In the genomic region with DNA sequence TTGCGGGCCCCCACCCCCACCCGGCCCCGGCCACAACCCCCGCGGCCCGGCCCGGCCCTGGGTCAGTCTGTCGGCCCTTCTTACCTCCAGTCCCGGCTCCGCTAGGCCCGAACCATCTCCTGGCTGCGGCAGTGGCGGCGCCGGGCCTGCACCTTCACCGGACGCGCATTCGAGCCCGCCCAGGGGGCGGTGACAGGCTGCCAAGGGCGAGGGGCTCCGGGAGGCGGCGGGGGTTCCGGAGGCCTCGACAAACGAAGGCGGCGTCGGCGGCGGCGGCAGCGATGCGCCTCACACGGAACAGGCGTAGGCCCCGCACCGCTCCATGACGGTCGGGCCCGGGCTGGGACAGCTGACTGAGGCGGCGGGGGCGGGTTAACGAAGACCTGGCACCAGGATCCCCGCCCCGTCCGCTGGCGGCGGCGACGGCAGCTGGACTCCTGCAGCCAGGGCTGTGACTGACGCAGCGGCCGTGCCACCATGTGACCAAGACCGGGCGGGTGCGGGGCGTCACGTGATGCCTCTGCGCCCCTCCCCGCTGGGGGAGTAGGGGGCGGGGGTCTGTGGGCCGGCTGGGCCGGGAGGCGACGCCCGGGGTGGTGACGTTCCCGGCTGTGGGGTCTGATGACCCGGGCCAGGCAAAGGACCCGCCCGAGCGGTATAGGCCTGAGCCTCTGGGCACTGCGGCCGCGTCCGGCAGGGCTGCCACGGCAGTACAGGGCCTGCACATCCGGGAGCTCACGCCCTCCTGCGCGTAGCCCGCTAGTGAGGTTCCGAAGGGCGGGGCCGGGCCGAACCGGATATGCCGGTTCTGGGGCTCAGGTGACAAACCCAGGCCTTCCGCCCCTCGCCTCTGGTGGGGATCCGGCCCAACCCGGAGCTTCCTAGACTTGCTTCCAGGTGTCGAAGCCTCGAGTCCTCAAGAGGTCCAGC, we compare ENCODE assay signal across 1 cellular context.
TF ChIP-seq lines count a peak whose summit lies in the region.

A gene with protein sequence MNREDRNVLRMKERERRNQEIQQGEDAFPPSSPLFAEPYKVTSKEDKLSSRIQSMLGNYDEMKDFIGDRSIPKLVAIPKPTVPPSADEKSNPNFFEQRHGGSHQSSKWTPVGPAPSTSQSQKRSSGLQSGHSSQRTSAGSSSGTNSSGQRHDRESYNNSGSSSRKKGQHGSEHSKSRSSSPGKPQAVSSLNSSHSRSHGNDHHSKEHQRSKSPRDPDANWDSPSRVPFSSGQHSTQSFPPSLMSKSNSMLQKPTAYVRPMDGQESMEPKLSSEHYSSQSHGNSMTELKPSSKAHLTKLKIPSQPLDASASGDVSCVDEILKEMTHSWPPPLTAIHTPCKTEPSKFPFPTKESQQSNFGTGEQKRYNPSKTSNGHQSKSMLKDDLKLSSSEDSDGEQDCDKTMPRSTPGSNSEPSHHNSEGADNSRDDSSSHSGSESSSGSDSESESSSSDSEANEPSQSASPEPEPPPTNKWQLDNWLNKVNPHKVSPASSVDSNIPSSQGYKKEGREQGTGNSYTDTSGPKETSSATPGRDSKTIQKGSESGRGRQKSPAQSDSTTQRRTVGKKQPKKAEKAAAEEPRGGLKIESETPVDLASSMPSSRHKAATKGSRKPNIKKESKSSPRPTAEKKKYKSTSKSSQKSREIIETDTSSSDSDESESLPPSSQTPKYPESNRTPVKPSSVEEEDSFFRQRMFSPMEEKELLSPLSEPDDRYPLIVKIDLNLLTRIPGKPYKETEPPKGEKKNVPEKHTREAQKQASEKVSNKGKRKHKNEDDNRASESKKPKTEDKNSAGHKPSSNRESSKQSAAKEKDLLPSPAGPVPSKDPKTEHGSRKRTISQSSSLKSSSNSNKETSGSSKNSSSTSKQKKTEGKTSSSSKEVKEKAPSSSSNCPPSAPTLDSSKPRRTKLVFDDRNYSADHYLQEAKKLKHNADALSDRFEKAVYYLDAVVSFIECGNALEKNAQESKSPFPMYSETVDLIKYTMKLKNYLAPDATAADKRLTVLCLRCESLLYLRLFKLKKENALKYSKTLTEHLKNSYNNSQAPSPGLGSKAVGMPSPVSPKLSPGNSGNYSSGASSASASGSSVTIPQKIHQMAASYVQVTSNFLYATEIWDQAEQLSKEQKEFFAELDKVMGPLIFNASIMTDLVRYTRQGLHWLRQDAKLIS (minus strand): TSS at position 460 of the 930 bp plus-strand sequence. CDS start 26,445 bp downstream, outside the sequence.

TF ChIP-seq in neural cell, 6 proteins besides CTCF, POLR2A, EP300 and RAD21 (continued from another document):
- TF ChIP-seq, protein P1, sequence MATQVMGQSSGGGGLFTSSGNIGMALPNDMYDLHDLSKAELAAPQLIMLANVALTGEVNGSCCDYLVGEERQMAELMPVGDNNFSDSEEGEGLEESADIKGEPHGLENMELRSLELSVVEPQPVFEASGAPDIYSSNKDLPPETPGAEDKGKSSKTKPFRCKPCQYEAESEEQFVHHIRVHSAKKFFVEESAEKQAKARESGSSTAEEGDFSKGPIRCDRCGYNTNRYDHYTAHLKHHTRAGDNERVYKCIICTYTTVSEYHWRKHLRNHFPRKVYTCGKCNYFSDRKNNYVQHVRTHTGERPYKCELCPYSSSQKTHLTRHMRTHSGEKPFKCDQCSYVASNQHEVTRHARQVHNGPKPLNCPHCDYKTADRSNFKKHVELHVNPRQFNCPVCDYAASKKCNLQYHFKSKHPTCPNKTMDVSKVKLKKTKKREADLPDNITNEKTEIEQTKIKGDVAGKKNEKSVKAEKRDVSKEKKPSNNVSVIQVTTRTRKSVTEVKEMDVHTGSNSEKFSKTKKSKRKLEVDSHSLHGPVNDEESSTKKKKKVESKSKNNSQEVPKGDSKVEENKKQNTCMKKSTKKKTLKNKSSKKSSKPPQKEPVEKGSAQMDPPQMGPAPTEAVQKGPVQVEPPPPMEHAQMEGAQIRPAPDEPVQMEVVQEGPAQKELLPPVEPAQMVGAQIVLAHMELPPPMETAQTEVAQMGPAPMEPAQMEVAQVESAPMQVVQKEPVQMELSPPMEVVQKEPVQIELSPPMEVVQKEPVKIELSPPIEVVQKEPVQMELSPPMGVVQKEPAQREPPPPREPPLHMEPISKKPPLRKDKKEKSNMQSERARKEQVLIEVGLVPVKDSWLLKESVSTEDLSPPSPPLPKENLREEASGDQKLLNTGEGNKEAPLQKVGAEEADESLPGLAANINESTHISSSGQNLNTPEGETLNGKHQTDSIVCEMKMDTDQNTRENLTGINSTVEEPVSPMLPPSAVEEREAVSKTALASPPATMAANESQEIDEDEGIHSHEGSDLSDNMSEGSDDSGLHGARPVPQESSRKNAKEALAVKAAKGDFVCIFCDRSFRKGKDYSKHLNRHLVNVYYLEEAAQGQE (IDR thresholded peaks at IDR 0.05; ENCODE audit: borderline replicate concordance): peak; percentile 83
- TF ChIP-seq EZH2 (IDR thresholded peaks at IDR 0.05; ENCODE audit: borderline replicate concordance, insufficient read depth, low read length, poor library complexity, severe bottlenecking): no peak
